In genomic region chr17:49722066-49722465, GRCh38 we compare ENCODE assay signal across 19 cellular contexts. TPM values are rescaled to one million over a fixed set of nuclear protein-coding genes. Genes with fewer than 3 reads are reported as not detected.
DNase-seq lines count a peak whose midpoint lies in the region; ATAC-seq, FAIRE-seq and TF ChIP-seq lines count a peak whose summit lies in the region.
"Had no signal": no experiment of that assay in that cellular context is flagged by ENCODE, and none has a peak within 500 bp of the region (broad histone marks: within the 10 kb centered on the region; RNA-seq: fewer than 3 reads in every experiment).

No MANE protein-coding gene starts in this region.

- H3K4me1 ChIP-seq in A549 (no peaks in the 10 kb centered on the region), gastroesophageal sphincter (peaks cover 5 to 69% (median 23%) of the 10 kb centered on the region in 3 donors), rectal smooth muscle tissue (ENCODE audit: control insufficient read depth, insufficient read depth, low read length) (peaks cover 32% of the 10 kb centered on the region), colonic mucosa (no peaks in the 10 kb centered on the region)
- H3K4me1 ChIP-seq in CD4-positive, alpha-beta memory T cell (ENCODE audit: insufficient read depth, low read length): peaks cover 22% of the 10 kb centered on the region
- H3K4me1 ChIP-seq: breast epithelium, Caco-2 had no signal

- H3K27ac ChIP-seq in A549 (no peak overlapping the region), gastroesophageal sphincter (peak overlapping the region in 3 of 4 donors; percentile 75 to 86 (median 80)), rectal smooth muscle tissue (ENCODE audit: low read depth, low read length) (peak overlapping the region; percentile 84), colonic mucosa (no peak overlapping the region)
- H3K27ac ChIP-seq in CD4-positive, alpha-beta memory T cell (ENCODE audit: low read depth, low read length): no peak overlapping the region
- H3K27ac ChIP-seq: breast epithelium, epithelial cell of prostate had no signal

- TF ChIP-seq EP300 in A549 (IDR thresholded peaks at IDR 0.05) (no peak), gastroesophageal sphincter (IDR thresholded peaks at IDR 0.05) (no peak)

- H3K4me3 ChIP-seq in A549 (no peak overlapping the region), gastroesophageal sphincter (no peak overlapping the region), rectal smooth muscle tissue (ENCODE audit: low read length) (no peak overlapping the region), colonic mucosa (no peak overlapping the region)
- H3K4me3 ChIP-seq in CD4-positive, alpha-beta memory T cell (ENCODE audit: low read length in 2 of 2): no peak overlapping the region
- H3K4me3 ChIP-seq: breast epithelium had no signal

- H3K27ac Mint-ChIP-seq in CD4-positive, alpha-beta memory T cell: peak overlapping the region; percentile 46 to 81 (median 72)

- H3K4me3 Mint-ChIP-seq in CD4-positive, alpha-beta memory T cell: no peak overlapping the region

- no peak for TF ChIP-seq RAD21 in A549 (conservative IDR thresholded peaks at IDR 0.05 in 1 of 2, IDR thresholded peaks at IDR 0.05 in 1 of 2)

- ATAC-seq in A549 (peak; percentile 15 to 24; a peak in 2 of 6 replicates), gastroesophageal sphincter (no peak)

- intact Hi-C loops in CD4-positive, alpha-beta memory T cell (cut with micrococcal nuclease): no loop called here
- intact Hi-C loops in colonic mucosa (cut with DNase I): no loop called here

- DNase-seq in A549 (ENCODE audit: low read depth in 1 of 2, low spot score in 1 of 2): no peak
- no peak for DNase-seq in CD4-positive, alpha-beta memory T cell
- DNase-seq in NCI-H774 (lab: John Stamatoyannopoulos, UW): no peak
- DNase-seq in stimulated activated CD4-positive, alpha-beta T cell treated with anti-CD3 and anti-CD28 coated beads, Interleukin-4, amount 100 ng/mL, for 1 hour: no peak
- no peak for DNase-seq in colonic mucosa
- DNase-seq: activated effector memory CD4-positive, alpha-beta T cell treated with Interleukin-2 at 50 U/mL for 16 hours; Caco-2; dermis blood vessel endothelial cell; foreskin fibroblast; KG1; NCI-H1694; NCI-H2171 treated with DMSO at 0.1 percent for 48 hours; stimulated activated CD8-positive, alpha-beta memory T cell treated with anti-CD3 and anti-CD28 coated beads, Interleukin-4, amount 100 ng/mL, for 48 hours; SW 1271 had no signal

- H3K36me3 Mint-ChIP-seq in CD4-positive, alpha-beta memory T cell: peaks cover 55 to 79% of the 10 kb centered on the region in 2 donors

- H3K9ac ChIP-seq in rectal smooth muscle tissue (ENCODE audit: low read length) (peak overlapping the region; percentile 4), colonic mucosa (ENCODE audit: low read depth in 2 of 2, low read length in 2 of 2) (no peak overlapping the region)

- H3K4me1 Mint-ChIP-seq in CD4-positive, alpha-beta memory T cell: peaks cover 18 to 46% (median 32%) of the 10 kb centered on the region in 4 donors

- no peak for FAIRE-seq in A549 (lab: Jason Lieb, UNC)
- FAIRE-seq: H1 had no signal

- H3K4me2 ChIP-seq in A549: no peak overlapping the region

- H3K27me3 ChIP-seq in CD4-positive, alpha-beta memory T cell (ENCODE audit: insufficient read depth, low read length): no peaks in the 10 kb centered on the region
- H3K27me3 ChIP-seq in gastroesophageal sphincter: no peaks in the 10 kb centered on the region
- H3K27me3 ChIP-seq in rectal smooth muscle tissue (ENCODE audit: control insufficient read depth, insufficient read depth, low read length): no peaks in the 10 kb centered on the region
- H3K27me3 ChIP-seq in colonic mucosa: no peaks in the 10 kb centered on the region
- H3K27me3 ChIP-seq: breast epithelium had no signal

- WGBS in A549 (ENCODE audit: missing lambda C conversion rate): 86% methylated on average over 3 of the region's 3 CpGs
- WGBS in gastroesophageal sphincter (ENCODE audit: low coverage in 1 of 2), 2 donors: 92% methylated on average over 2 of the region's 3 CpGs; no CpG with 5 or more reads in 1 of the 2 donors

- no peak for TF ChIP-seq CTCF in A549 (IDR thresholded peaks at IDR 0.05)
- no peak for TF ChIP-seq CTCF in gastroesophageal sphincter (IDR thresholded peaks at IDR 0.05)
- TF ChIP-seq CTCF in colonic mucosa (IDR thresholded peaks at IDR 0.05): no peak

- CTCF ChIA-PET in A549 (lab: Yijun Ruan, JAX): interaction anchor here (0.6 to 49.7 kb wide), 4 partner anchors 21 to 275 kb away, joined by 3 to 2008 read pairs (median 254); partner anchors contain the start of genes NXPH3 and SLC35B1
- CTCF ChIA-PET in CD4-positive, alpha-beta memory T cell (lab: Charles Lee; ENCODE audit: partially characterized antibody): interaction anchor here (1.1 to 2.0 kb wide), 3 partner anchors 13 to 57 kb away, joined by 3 to 12 read pairs (median 4); partner anchors contain the start of gene SLC35B1

- H3K27me3 Mint-ChIP-seq in CD4-positive, alpha-beta memory T cell: no peaks in the 10 kb centered on the region

- TF ChIP-seq POLR2A in A549 (IDR thresholded peaks at IDR 0.05; ENCODE audit: low read length) (no peak), gastroesophageal sphincter (IDR thresholded peaks at IDR 0.05) (no peak)

- peaks cover 73% of the 10 kb centered on the region for H3K36me3 ChIP-seq in CD4-positive, alpha-beta memory T cell (ENCODE audit: insufficient read depth, low read length)
- H3K36me3 ChIP-seq in gastroesophageal sphincter (peaks cover 0 to 55% of the 10 kb centered on the region in 2 donors), rectal smooth muscle tissue (ENCODE audit: control insufficient read depth, insufficient read depth, low read length) (peaks cover 24% of the 10 kb centered on the region), colonic mucosa (no peaks in the 10 kb centered on the region)
- H3K36me3 ChIP-seq: breast epithelium had no signal

- POLR2A ChIA-PET in A549 (lab: Yijun Ruan, JAX): no interaction called here
- POLR2A ChIA-PET in CD4-positive, alpha-beta memory T cell (lab: Charles Lee; ENCODE audit: partially characterized antibody): interaction anchor here (1.0 to 2.1 kb wide), 6 partner anchors 11 to 42 kb away, joined by 3 to 7 read pairs (median 4); partner anchors contain the start of gene FAM117A

- peaks cover 0 to 2% (median 0%) of the 10 kb centered on the region in 8 donors for H3K9me3 Mint-ChIP-seq in CD4-positive, alpha-beta memory T cell

- H3K9me3 ChIP-seq in A549 (no peaks in the 10 kb centered on the region), gastroesophageal sphincter (no peaks in the 10 kb centered on the region), colonic mucosa (no peaks in the 10 kb centered on the region)
- H3K9me3 ChIP-seq in CD4-positive, alpha-beta memory T cell (ENCODE audit: control insufficient read depth in 1 of 2, low read length in 2 of 2): no peaks in the 10 kb centered on the region
- H3K9me3 ChIP-seq: breast epithelium had no signal

TF ChIP-seq in A549, 52 proteins besides CTCF, POLR2A, EP300 and RAD21:
- no peak for TF ChIP-seq GATA3 (IDR thresholded peaks at IDR 0.05; ENCODE audit: borderline replicate concordance)

RNA-seq across cellular contexts. Expression of gene SLC35B1, which starts 14.3 kb away (rescaled TPM):
- polyA plus RNA-seq in A549 (2011; rRNA removed): 191 and 287 TPM in 2 replicates
- 90.9 and 115 TPM in 2 replicates for polyA plus RNA-seq in A549 (2012; cell fraction: cytosol; rRNA removed)
- polyA plus RNA-seq in A549 (2012; cell fraction: nucleus; rRNA removed): 49.9 and 90.4 TPM in 2 replicates
- polyA plus RNA-seq in A549 (2017; fragmentation: RNase III; extraction: RNeasy Plus Mini Kit Qiagen cat#74134 plus additional on column Dnase treatment): 72.7 to 79.9 TPM (median 77.9 TPM) in 3 replicates
- 154 and 175 TPM in 2 replicates for polyA minus RNA-seq in A549 (2011; rRNA and poly(A)+ RNA removed)
- total RNA-seq in CD4-positive, alpha-beta memory T cell: 10 to 100 TPM; 48.4 to 52.1 TPM
- 10 to 100 TPM; 30.8 to 38.9 TPM for polyA plus RNA-seq in CD4-positive, alpha-beta memory T cell
- total RNA-seq in gastroesophageal sphincter: 10 to 100 TPM; 17.9 to 35.6 (median 19.5) TPM
- 10 to 100 TPM; 43.0 to 73.5 TPM for total RNA-seq in colonic mucosa

RNA-seq across cellular contexts. Expression of gene FAM117A, which starts 41.9 kb away (rescaled TPM):
- 1.8 TPM in 2 replicates for polyA plus RNA-seq in A549 (2011; rRNA removed)
- 2.4 and 2.9 TPM in 2 replicates for polyA plus RNA-seq in A549 (2012; cell fraction: cytosol; rRNA removed)
- polyA plus RNA-seq in A549 (2012; cell fraction: nucleus; rRNA removed): 2.2 and 2.5 TPM in 2 replicates
- 1.00 to 1.8 TPM (median 1.5 TPM) in 3 replicates for polyA plus RNA-seq in A549 (2017; fragmentation: RNase III; extraction: RNeasy Plus Mini Kit Qiagen cat#74134 plus additional on column Dnase treatment)
- 1.9 and 2.3 TPM in 2 replicates for polyA minus RNA-seq in A549 (2011; rRNA and poly(A)+ RNA removed)
- 100 to 1,000 TPM in 1 of 2 experiments, 10 to 100 TPM in 1; 95.1 to 102 TPM for total RNA-seq in CD4-positive, alpha-beta memory T cell
- 10 to 100 TPM; 61.2 to 73.4 TPM for polyA plus RNA-seq in CD4-positive, alpha-beta memory T cell
- total RNA-seq in gastroesophageal sphincter: 10 to 100 TPM; 12.4 to 39.5 (median 19.8) TPM
- total RNA-seq in colonic mucosa: 1 to 10 TPM; 6.3 to 7.9 TPM

RNA-seq across cellular contexts. Expression of gene SPOP, which starts 44.2 kb away (rescaled TPM):
- polyA plus RNA-seq in A549 (2011; rRNA removed) (57.2 and 61.3 TPM in 2 replicates), A549 (2017; fragmentation: RNase III; extraction: RNeasy Plus Mini Kit Qiagen cat#74134 plus additional on column Dnase treatment) (42.4 to 49.5 TPM (median 48.8 TPM) in 3 replicates)
- polyA plus RNA-seq in A549 (2012; cell fraction: cytosol; rRNA removed): 37.3 and 46.5 TPM in 2 replicates
- polyA plus RNA-seq in A549 (2012; cell fraction: nucleus; rRNA removed): 43.8 and 47.4 TPM in 2 replicates
- 86.8 and 91.9 TPM in 2 replicates for polyA minus RNA-seq in A549 (2011; rRNA and poly(A)+ RNA removed)
- total RNA-seq in CD4-positive, alpha-beta memory T cell: 10 to 100 TPM; 83.1 to 86.1 TPM
- polyA plus RNA-seq in CD4-positive, alpha-beta memory T cell: 100 to 1,000 TPM; 111 to 126 TPM
- total RNA-seq in gastroesophageal sphincter (100 to 1,000 TPM; 159 to 268 (median 176) TPM), colonic mucosa (10 to 100 TPM; 60.5 to 83.2 TPM)

Comparison
In these comparisons a context has a peak if more than half of its experiments do, and no peak if none do; other contexts are left out.
1. H3K27ac ChIP-seq: peak in gastroesophageal sphincter (3 of 4) and rectal smooth muscle tissue (single experiment); none in A549 (0 of 2), CD4-positive, alpha-beta memory T cell (single experiment) and colonic mucosa (single experiment).